In the genomic region with DNA sequence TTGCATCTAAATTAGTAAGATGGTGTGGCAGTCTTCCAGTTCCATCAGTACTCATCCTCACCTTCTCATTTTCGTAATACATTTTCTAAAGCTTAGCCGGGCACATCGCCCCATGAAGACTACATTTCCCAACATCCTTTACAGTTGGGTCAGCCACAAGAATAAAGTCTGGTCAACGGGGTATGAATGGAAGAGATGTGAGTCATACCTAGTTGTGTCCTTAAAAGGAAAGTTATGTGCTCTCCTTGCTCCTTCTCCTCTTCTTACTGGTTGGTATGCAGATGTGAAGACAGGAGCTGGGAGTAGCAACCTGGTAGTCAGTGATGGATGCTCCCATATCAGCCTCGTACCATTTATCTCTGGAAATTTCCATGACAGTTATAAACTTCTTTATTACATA, we compare ENCODE assay signal across 10 cellular contexts. TPM values are rescaled to one million over a fixed set of nuclear protein-coding genes. Genes with fewer than 3 reads are reported as not detected.
A peak's percentile ranks its signal among the peaks of the same experiment; 100 is the strongest.
DNase-seq lines count a peak whose midpoint lies in the region; ATAC-seq and TF ChIP-seq lines count a peak whose summit lies in the region.
"Had no signal": no experiment of that assay in that cellular context is flagged by ENCODE, and none has a peak within 500 bp of the region (broad histone marks: within the 10 kb centered on the region; RNA-seq: fewer than 3 reads in every experiment).

No MANE protein-coding gene starts in this region.

- H3K79me2 ChIP-seq in smooth muscle cell (ENCODE audit: low read depth): no peaks in the 10 kb centered on the region

- 66% methylated on average over 5 of the region's 5 CpGs for WGBS in smooth muscle cell (ENCODE audit: low lambda C conversion rate)

- H3F3A ChIP-seq in smooth muscle cell (ENCODE audit: low read depth): peaks cover 10% of the 10 kb centered on the region

- H3K9me3 ChIP-seq in smooth muscle cell (replicated peaks; ENCODE audit: low read depth): no peaks in the 10 kb centered on the region
- H3K9me3 ChIP-seq: upper lobe of right lung had no signal

- no peaks in the 10 kb centered on the region for H3K27me3 ChIP-seq in smooth muscle cell (ENCODE audit: low read depth)
- H3K27me3 ChIP-seq: upper lobe of right lung had no signal

- ATAC-seq in stimulated activated effector memory CD8-positive, alpha-beta T cell treated with anti-CD3 and anti-CD28 coated beads, Interleukin-12 subunit alpha, Interleukin-12 subunit beta, amount 100 ng/mL, for 72 hours: peak; percentile 28
- ATAC-seq in GM18870 (IDR thresholded peaks at IDR 0.05; ENCODE audit: unreplicated experiment): no peak
- no peak for ATAC-seq in GM21367 (IDR thresholded peaks at IDR 0.05; ENCODE audit: unreplicated experiment)
- ATAC-seq: upper lobe of right lung had no signal

- H3K4me1 ChIP-seq in smooth muscle cell (ENCODE audit: low read depth): peaks cover 15% of the 10 kb centered on the region
- H3K4me1 ChIP-seq: upper lobe of right lung had no signal

- DNase-seq in NOMO-1 treated with DMSO at 0.1 percent for 48 hours (lab: John Stamatoyannopoulos, UW; ENCODE audit: unreplicated experiment): peak; percentile 54
- no peak for DNase-seq in NOMO-1 treated with dmso at 0.1 percent for 144 hours (lab: John Stamatoyannopoulos, UW; ENCODE audit: unreplicated experiment)
- peak; percentile 91 for DNase-seq in RPMI7951 (ENCODE audit: low read depth)
- DNase-seq in fibroblast of peridontal ligament (ENCODE audit: extremely low read depth): peak; percentile 2
- no peak for DNase-seq in stimulated activated effector memory CD8-positive, alpha-beta T cell treated with anti-CD3 and anti-CD28 coated beads, Interleukin-12 subunit alpha, Interleukin-12 subunit beta, amount 100 ng/mL, for 72 hours (ENCODE audit: low spot score in 2 of 2)
- DNase-seq in smooth muscle cell (lab: John Stamatoyannopoulos, UW; ENCODE audit: unreplicated experiment): no peak
- DNase-seq: activated naive CD4-positive, alpha-beta T cell; upper lobe of right lung had no signal

- no peaks in the 10 kb centered on the region for H3K9me3 Mint-ChIP-seq in stimulated activated effector memory CD8-positive, alpha-beta T cell treated with anti-CD3 and anti-CD28 coated beads, Interleukin-12 subunit alpha, Interleukin-12 subunit beta, amount 100 ng/mL, for 72 hours

- no peak overlapping the region for H3K9ac ChIP-seq in smooth muscle cell (ENCODE audit: low read depth)

- H4K20me1 ChIP-seq in smooth muscle cell (ENCODE audit: low read depth): no peaks in the 10 kb centered on the region

- no peak overlapping the region for H3K4me3 ChIP-seq in smooth muscle cell
- H3K4me3 ChIP-seq: upper lobe of right lung had no signal

- no peak overlapping the region for H3K4me3 Mint-ChIP-seq in stimulated activated effector memory CD8-positive, alpha-beta T cell treated with anti-CD3 and anti-CD28 coated beads, Interleukin-12 subunit alpha, Interleukin-12 subunit beta, amount 100 ng/mL, for 72 hours

- no peak overlapping the region for H3K27ac ChIP-seq in smooth muscle cell (ENCODE audit: low read depth)
- H3K27ac ChIP-seq: upper lobe of right lung had no signal

- H3K4me1 Mint-ChIP-seq in stimulated activated effector memory CD8-positive, alpha-beta T cell treated with anti-CD3 and anti-CD28 coated beads, Interleukin-12 subunit alpha, Interleukin-12 subunit beta, amount 100 ng/mL, for 72 hours: no peaks in the 10 kb centered on the region

- H3K4me2 ChIP-seq in smooth muscle cell: no peak overlapping the region

- H2AFZ ChIP-seq in smooth muscle cell (ENCODE audit: low read depth): no peak overlapping the region

- H3K36me3 ChIP-seq in smooth muscle cell (ENCODE audit: low read depth): no peaks in the 10 kb centered on the region
- H3K36me3 ChIP-seq: upper lobe of right lung had no signal

- TF ChIP-seq CTCF in smooth muscle cell (IDR thresholded peaks at IDR 0.05; ENCODE audit: borderline replicate concordance, insufficient read depth, poor library complexity, severe bottlenecking): no peak

- no peak overlapping the region for H3K27ac Mint-ChIP-seq in stimulated activated effector memory CD8-positive, alpha-beta T cell treated with anti-CD3 and anti-CD28 coated beads, Interleukin-12 subunit alpha, Interleukin-12 subunit beta, amount 100 ng/mL, for 72 hours

- H3K36me3 Mint-ChIP-seq in stimulated activated effector memory CD8-positive, alpha-beta T cell treated with anti-CD3 and anti-CD28 coated beads, Interleukin-12 subunit alpha, Interleukin-12 subunit beta, amount 100 ng/mL, for 72 hours: peaks cover 5% of the 10 kb centered on the region

RNA-seq across cellular contexts. Expression of gene EGLN3, which starts 35.9 kb away (rescaled TPM):
- 3.2 and 4.4 TPM in 2 replicates for total RNA-seq in RPMI7951 (2014; rRNA removed; shearing (Covaris generic))
- 146 TPM in 2 replicates for total RNA-seq in smooth muscle cell
- polyA plus RNA-seq in smooth muscle cell: 127 and 154 TPM in 2 replicates

Comparison
In these comparisons a context has a peak if more than half of its experiments do, and no peak if none do; other contexts are left out.
1. DNase-seq: peak in NOMO-1 treated with DMSO at 0.1 percent for 48 hours (single experiment), RPMI7951 (single experiment) and fibroblast of peridontal ligament (single experiment); none in NOMO-1 treated with dmso at 0.1 percent for 144 hours (single experiment), stimulated activated effector memory CD8-positive, alpha-beta T cell treated with anti-CD3 and anti-CD28 coated beads, Interleukin-12 subunit alpha, Interleukin-12 subunit beta, amount 100 ng/mL, for 72 hours (0 of 2) and smooth muscle cell (single experiment).
2. RNA of gene EGLN3, which starts 35.9 kb away (total RNA-seq): 146 TPM in smooth muscle cell; 3.2 to 4.4 TPM in RPMI7951; every median in the first group is over 10 times any median in the second.